ENCODE assay signal across 2 cellular contexts in genomic region chr22:17147458-17147857, GRCh38. TPM values are rescaled to one million over a fixed set of nuclear protein-coding genes. Genes with fewer than 3 reads are reported as not detected.
"Had no signal": no experiment of that assay in that cellular context is flagged by ENCODE, and none has a peak within 500 bp of the region (broad histone marks: within the 10 kb centered on the region; RNA-seq: fewer than 3 reads in every experiment).

No MANE protein-coding gene starts in this region.

RNA-seq across cellular contexts. Expression of gene TMEM121B, which starts 26.3 kb away (rescaled TPM):
- total RNA-seq: osteoblast had no signal
- polyA plus RNA-seq: naive thymus-derived CD4-positive, alpha-beta T cell had no signal
